10 cellular contexts compared by ENCODE assay signal in the genomic region with DNA sequence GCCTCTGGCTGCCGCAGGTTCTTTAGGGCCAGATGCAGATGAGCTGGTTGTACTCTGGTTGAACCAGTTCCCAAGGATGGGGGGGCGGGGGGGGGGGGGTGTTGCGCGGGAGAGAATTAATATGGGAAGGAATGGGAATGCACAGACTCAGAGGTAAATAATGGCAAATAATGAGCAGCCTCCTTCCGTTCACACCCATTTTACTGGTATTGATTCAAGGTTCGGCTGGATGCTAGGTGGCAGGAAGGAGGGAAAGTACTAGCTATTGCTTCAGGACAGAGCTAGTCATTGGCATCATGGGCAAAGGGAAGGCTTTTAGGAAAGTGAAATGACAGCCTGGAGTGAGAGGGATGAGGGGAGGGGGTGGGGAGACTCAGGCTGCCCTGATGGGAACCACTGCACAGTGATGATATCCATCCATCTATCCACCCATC. TPM values are rescaled to one million over a fixed set of nuclear protein-coding genes. Genes with fewer than 3 reads are reported as not detected.
A peak's percentile ranks its signal among the peaks of the same experiment; 100 is the strongest.
DNase-seq lines count a peak whose midpoint lies in the region; ATAC-seq and TF ChIP-seq lines count a peak whose summit lies in the region.
"Had no signal": no experiment of that assay in that cellular context is flagged by ENCODE, and none has a peak within 500 bp of the region (broad histone marks: within the 10 kb centered on the region; RNA-seq: fewer than 3 reads in every experiment).

A gene with protein sequence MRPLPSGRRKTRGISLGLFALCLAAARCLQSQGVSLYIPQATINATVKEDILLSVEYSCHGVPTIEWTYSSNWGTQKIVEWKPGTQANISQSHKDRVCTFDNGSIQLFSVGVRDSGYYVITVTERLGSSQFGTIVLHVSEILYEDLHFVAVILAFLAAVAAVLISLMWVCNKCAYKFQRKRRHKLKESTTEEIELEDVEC (minus strand): TSS at position 34 of the 434 bp plus-strand sequence. CDS start 116 bp downstream, outside the sequence.

- H3K27ac ChIP-seq in BLaER1 (peak within 1 kb of the TSS; percentile 44; the same call in 1 of the 2 replicates), prostate gland (peak within 1 kb of the TSS in 1 of 2 donors; percentile 42)
- H3K27ac ChIP-seq: SJCRH30 had no signal

- intact Hi-C loops in prostate gland (cut with DNase I), result no loop called here

- no peak for TF ChIP-seq POLR2A in prostate gland (IDR thresholded peaks at IDR 0.05)
- TF ChIP-seq POLR2A in GM18505 (IDR thresholded peaks at IDR 0.05; ENCODE audit: borderline replicate concordance, extremely low read depth, insufficient read depth, insufficient read length), result no peak

- no peaks in the 10 kb centered on the region for H4K20me1 ChIP-seq in BLaER1

- TF ChIP-seq CTCF in fibroblast of pulmonary artery (IDR thresholded peaks at IDR 0.05; ENCODE audit: low read length, missing control alignments) (no peak), prostate gland (IDR thresholded peaks at IDR 0.05) (no peak)

- CTCF ChIA-PET in HEK293T (lab: Yijun Ruan, JAX), result no interaction called here

- DNase-seq in NT2/D1 (ENCODE audit: low read depth, low spot score), result no peak
- no peak for DNase-seq in fibroblast of pulmonary artery (ENCODE audit: low read depth)
- DNase-seq in prostate gland (ENCODE audit: low spot score), result no peak
- no peak for DNase-seq in HEK293T (ENCODE audit: extremely low spot score)
- DNase-seq in activated CD4-positive, CD25-positive, alpha-beta regulatory T cell treated with anti-CD3 and anti-CD28 coated beads, Interleukin-2, amount 50 U/mL, for 72 hours, result no peak
- DNase-seq: activated effector memory CD4-positive, alpha-beta T cell treated with anti-CD3 and anti-CD28 coated beads, Interleukin-2, amount 50 U/mL, for 16 hours; SJCRH30 had no signal

- ATAC-seq in GM21423 (IDR thresholded peaks at IDR 0.05; ENCODE audit: unreplicated experiment), result no peak
- ATAC-seq in GM18505 (IDR thresholded peaks at IDR 0.05; ENCODE audit: unreplicated experiment), result no peak

- H3K4me1 ChIP-seq in BLaER1, result no peaks in the 10 kb centered on the region
- H3K4me1 ChIP-seq in NT2/D1 (ENCODE audit: insufficient read depth, insufficient read length), result no peaks in the 10 kb centered on the region
- no peaks in the 10 kb centered on the region for H3K4me1 ChIP-seq in prostate gland (replicated peaks)
- H3K4me1 ChIP-seq: SJCRH30 had no signal

- H3K4me3 ChIP-seq in BLaER1 (peak within 1 kb of the TSS; percentile 57), NT2/D1 (ENCODE audit: insufficient read length, low read depth) (peak within 1 kb of the TSS; percentile 18), fibroblast of pulmonary artery (replicated peaks; ENCODE audit: low read depth, low read length) (peak within 1 kb of the TSS; percentile 37), prostate gland (peak within 1 kb of the TSS; percentile 31 to 37)
- H3K4me3 ChIP-seq: SJCRH30 had no signal

- POLR2A ChIA-PET in HEK293T (lab: Yijun Ruan, JAX), result no interaction called here

- H3K4me2 ChIP-seq in BLaER1, result peak within 1 kb of the TSS; percentile 66

- H3K9ac ChIP-seq in BLaER1, result 0 out of 2 replicates have a peak within 1 kb of the TSS, but pooled peaks have one; percentile 60
- no peak within 1 kb of the TSS for H3K9ac ChIP-seq in NT2/D1 (ENCODE audit: insufficient read length, low read depth)

- H3K27me3 ChIP-seq in BLaER1, result peaks cover 7% of the 10 kb centered on the region; the same call in 1 of the 2 replicates
- peaks cover 2% of the 10 kb centered on the region for H3K27me3 ChIP-seq in NT2/D1 (ENCODE audit: insufficient read depth, insufficient read length)
- H3K27me3 ChIP-seq in prostate gland (replicated peaks; ENCODE audit: insufficient read depth), result no peaks in the 10 kb centered on the region
- H3K27me3 ChIP-seq: SJCRH30 had no signal

- H3K36me3 ChIP-seq in BLaER1, result no peaks in the 10 kb centered on the region
- H3K36me3 ChIP-seq in NT2/D1 (ENCODE audit: insufficient read depth, insufficient read length, low read length), result no peaks in the 10 kb centered on the region
- H3K36me3 ChIP-seq in prostate gland, result no peaks in the 10 kb centered on the region
- H3K36me3 ChIP-seq: SJCRH30 had no signal

- peaks cover 3% of the 10 kb centered on the region; the same call in 1 of the 2 replicates for H3K9me3 ChIP-seq in BLaER1
- H3K9me3 ChIP-seq in NT2/D1 (ENCODE audit: insufficient read depth, low read length), result no peaks in the 10 kb centered on the region
- no peaks in the 10 kb centered on the region for H3K9me3 ChIP-seq in prostate gland
- H3K9me3 ChIP-seq: SJCRH30 had no signal

- 4% methylated on average over 6 of the region's 6 CpGs for WGBS in prostate gland

TF ChIP-seq in HEK293T, 16 proteins besides CTCF, POLR2A, EP300 and RAD21:
- TF ChIP-seq ARNT (IDR thresholded peaks at IDR 0.05), result no peak
- no peak for TF ChIP-seq ELF4 (IDR thresholded peaks at IDR 0.05)
- TF ChIP-seq ZNF384 (IDR thresholded peaks at IDR 0.05), result no peak
- no peak for TF ChIP-seq L3MBTL2 (conservative IDR thresholded peaks at IDR 0.05)
- TF ChIP-seq HDGF (IDR thresholded peaks at IDR 0.05; ENCODE audit: borderline replicate concordance), result no peak
- TF ChIP-seq FOXK2 (IDR thresholded peaks at IDR 0.05), result no peak
- TF ChIP-seq SUZ12 (IDR thresholded peaks at IDR 0.05), result no peak
- no peak for TF ChIP-seq CTBP1 (IDR thresholded peaks at IDR 0.05; ENCODE audit: borderline replicate concordance)
- no peak for TF ChIP-seq SP1 (IDR thresholded peaks at IDR 0.05)

RNA-seq across cellular contexts. Expression of the gene that starts here (rescaled TPM):
- total RNA-seq in prostate gland, result under 1 TPM; 0.74 to 0.77 TPM
- total RNA-seq: SJCRH30 had no signal
